1 cellular context compared by ENCODE assay signal in the genomic region with DNA sequence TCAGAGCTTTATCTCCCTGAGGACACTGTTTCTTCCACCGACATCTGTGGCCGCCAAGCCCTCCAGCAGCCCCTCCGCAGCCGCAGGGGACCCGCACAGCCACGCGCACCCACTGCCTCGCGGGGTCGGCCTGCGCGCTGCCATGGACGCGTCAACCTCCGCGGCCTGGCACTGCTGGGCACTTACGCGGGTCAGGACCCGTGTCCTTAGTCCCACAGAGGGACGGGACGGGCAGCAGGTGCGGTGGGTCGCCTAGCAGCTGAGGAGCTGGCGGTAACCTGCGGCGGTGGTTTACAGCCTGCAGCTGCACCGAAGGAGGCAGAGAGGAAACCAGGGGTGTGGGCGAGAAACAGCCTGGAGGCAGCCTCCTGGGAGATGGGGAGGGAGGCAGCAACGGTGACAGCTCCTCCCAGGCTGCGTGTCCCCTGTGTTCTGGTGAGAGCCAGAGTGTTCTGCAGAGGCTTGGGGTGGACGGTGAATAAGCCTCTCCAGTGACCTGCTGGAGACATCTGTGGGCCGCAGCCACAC.
TF ChIP-seq lines count a peak whose summit lies in the region.

No MANE protein-coding gene starts in this region.

TF ChIP-seq in GM23338, 12 proteins besides CTCF, POLR2A, EP300 and RAD21 (continued from another document):
- TF ChIP-seq, protein P1, sequence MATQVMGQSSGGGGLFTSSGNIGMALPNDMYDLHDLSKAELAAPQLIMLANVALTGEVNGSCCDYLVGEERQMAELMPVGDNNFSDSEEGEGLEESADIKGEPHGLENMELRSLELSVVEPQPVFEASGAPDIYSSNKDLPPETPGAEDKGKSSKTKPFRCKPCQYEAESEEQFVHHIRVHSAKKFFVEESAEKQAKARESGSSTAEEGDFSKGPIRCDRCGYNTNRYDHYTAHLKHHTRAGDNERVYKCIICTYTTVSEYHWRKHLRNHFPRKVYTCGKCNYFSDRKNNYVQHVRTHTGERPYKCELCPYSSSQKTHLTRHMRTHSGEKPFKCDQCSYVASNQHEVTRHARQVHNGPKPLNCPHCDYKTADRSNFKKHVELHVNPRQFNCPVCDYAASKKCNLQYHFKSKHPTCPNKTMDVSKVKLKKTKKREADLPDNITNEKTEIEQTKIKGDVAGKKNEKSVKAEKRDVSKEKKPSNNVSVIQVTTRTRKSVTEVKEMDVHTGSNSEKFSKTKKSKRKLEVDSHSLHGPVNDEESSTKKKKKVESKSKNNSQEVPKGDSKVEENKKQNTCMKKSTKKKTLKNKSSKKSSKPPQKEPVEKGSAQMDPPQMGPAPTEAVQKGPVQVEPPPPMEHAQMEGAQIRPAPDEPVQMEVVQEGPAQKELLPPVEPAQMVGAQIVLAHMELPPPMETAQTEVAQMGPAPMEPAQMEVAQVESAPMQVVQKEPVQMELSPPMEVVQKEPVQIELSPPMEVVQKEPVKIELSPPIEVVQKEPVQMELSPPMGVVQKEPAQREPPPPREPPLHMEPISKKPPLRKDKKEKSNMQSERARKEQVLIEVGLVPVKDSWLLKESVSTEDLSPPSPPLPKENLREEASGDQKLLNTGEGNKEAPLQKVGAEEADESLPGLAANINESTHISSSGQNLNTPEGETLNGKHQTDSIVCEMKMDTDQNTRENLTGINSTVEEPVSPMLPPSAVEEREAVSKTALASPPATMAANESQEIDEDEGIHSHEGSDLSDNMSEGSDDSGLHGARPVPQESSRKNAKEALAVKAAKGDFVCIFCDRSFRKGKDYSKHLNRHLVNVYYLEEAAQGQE (IDR thresholded peaks at IDR 0.05; ENCODE audit: unreplicated experiment): no peak
- no peak for TF ChIP-seq JUNB (IDR thresholded peaks at IDR 0.05; ENCODE audit: unreplicated experiment)
TF ChIP-seq in GM23338: peak in this region for 0.
